Comparison of ENCODE assay signal across 1 cellular context in the genomic region with DNA sequence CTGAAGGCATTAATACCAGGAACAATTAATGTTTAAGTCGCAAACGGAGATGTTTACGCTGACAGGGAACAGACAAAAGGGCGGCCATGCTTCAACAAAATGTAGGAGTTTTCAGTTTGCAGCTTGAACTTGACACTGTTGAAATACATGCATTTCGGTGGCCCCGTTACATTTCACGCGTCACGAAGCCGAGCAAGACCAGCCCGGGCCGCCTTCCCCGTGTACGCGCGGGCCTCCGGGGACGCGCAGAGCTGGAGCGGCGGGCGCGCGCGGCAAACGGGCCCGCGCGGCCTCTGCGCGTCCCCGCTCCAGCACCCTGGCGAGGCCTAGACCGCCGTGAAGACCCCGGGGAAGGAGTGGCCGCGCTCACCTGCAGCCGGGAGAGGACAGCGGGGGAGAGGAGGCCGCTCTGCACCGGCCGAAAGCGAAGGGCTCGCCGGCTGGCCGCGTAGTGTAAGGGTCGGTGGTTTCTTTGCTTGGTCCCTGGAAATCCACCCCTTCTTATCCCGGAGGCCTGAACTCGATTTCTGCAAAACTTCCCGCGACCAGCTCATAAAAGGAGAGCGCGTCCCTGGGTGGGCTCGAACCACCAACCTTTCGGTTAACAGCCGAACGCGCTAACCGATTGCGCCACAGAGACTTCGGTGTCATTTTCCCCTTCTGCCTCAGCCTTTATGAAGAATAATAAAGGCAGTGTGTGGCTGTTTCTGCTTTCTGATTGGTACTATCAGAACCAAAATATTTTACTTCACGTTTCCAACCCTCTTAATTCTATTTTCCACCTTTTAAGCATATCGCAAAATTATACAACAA.
TF ChIP-seq lines count a peak whose summit lies in the region.

No MANE protein-coding gene starts in this region.

TF ChIP-seq in K562, 482 proteins besides CTCF, POLR2A, EP300 and RAD21 (continued from another document and continues in another):
- TF ChIP-seq, protein P1, sequence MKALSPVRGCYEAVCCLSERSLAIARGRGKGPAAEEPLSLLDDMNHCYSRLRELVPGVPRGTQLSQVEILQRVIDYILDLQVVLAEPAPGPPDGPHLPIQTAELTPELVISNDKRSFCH (CRISPR knock-in tag; IDR thresholded peaks at IDR 0.05), result no peak
- TF ChIP-seq, protein P1 (tag; IDR thresholded peaks at IDR 0.05), result peak; percentile 91
- TF ChIP-seq, protein P2, sequence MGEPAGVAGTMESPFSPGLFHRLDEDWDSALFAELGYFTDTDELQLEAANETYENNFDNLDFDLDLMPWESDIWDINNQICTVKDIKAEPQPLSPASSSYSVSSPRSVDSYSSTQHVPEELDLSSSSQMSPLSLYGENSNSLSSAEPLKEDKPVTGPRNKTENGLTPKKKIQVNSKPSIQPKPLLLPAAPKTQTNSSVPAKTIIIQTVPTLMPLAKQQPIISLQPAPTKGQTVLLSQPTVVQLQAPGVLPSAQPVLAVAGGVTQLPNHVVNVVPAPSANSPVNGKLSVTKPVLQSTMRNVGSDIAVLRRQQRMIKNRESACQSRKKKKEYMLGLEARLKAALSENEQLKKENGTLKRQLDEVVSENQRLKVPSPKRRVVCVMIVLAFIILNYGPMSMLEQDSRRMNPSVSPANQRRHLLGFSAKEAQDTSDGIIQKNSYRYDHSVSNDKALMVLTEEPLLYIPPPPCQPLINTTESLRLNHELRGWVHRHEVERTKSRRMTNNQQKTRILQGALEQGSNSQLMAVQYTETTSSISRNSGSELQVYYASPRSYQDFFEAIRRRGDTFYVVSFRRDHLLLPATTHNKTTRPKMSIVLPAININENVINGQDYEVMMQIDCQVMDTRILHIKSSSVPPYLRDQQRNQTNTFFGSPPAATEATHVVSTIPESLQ (CRISPR knock-in tag; IDR thresholded peaks at IDR 0.05), result peak; percentile 51; the same call in 1 of the 2 replicates
- peak; percentile 93 for TF ChIP-seq SMAD4 (CRISPR knock-in tag; conservative IDR thresholded peaks at IDR 0.05)
- peak; percentile 57; the same call in 1 of the 2 replicates for TF ChIP-seq RFX5 (IDR thresholded peaks at IDR 0.05; ENCODE audit: low read depth, low read length)
- peak; percentile 94 for TF ChIP-seq ZNF589 (CRISPR knock-in tag; IDR thresholded peaks at IDR 0.05; ENCODE audit: low read depth)
- TF ChIP-seq FOXJ2 (tag; IDR thresholded peaks at IDR 0.05), result peak; percentile 80
- no peak for TF ChIP-seq ETV6 (IDR thresholded peaks at IDR 0.05; ENCODE audit: borderline replicate concordance in 1 of 2, low read depth in 2 of 2, low read length in 1 of 2)
- TF ChIP-seq ETV6 (CRISPR knock-in tag; IDR thresholded peaks at IDR 0.05; ENCODE audit: borderline replicate concordance), result no peak
- TF ChIP-seq CREB1 (IDR thresholded peaks at IDR 0.05), result no peak; the same call in none of the 2 replicates
- peak; percentile 58; the same call in 1 of the 2 replicates for TF ChIP-seq CREB1 (CRISPR knock-in tag; IDR thresholded peaks at IDR 0.05)
- peak; percentile 81 for TF ChIP-seq ZBTB5 (IDR thresholded peaks at IDR 0.05)
- peak; percentile 80 for TF ChIP-seq FUS (optimal IDR thresholded peaks at IDR 0.05; ENCODE audit: low read depth, low read length)
- 0 out of 2 replicates have a peak, but pooled peaks have one; percentile 65 for TF ChIP-seq ZNF445 (CRISPR knock-in tag; IDR thresholded peaks at IDR 0.05; ENCODE audit: low read depth)
- TF ChIP-seq ZNF12 (CRISPR knock-in tag; IDR thresholded peaks at IDR 0.05), result no peak
- TF ChIP-seq ZNF444 (CRISPR knock-in tag; IDR thresholded peaks at IDR 0.05), result peak; percentile 76; the same call in 1 of the 2 replicates
- TF ChIP-seq, protein P3, sequence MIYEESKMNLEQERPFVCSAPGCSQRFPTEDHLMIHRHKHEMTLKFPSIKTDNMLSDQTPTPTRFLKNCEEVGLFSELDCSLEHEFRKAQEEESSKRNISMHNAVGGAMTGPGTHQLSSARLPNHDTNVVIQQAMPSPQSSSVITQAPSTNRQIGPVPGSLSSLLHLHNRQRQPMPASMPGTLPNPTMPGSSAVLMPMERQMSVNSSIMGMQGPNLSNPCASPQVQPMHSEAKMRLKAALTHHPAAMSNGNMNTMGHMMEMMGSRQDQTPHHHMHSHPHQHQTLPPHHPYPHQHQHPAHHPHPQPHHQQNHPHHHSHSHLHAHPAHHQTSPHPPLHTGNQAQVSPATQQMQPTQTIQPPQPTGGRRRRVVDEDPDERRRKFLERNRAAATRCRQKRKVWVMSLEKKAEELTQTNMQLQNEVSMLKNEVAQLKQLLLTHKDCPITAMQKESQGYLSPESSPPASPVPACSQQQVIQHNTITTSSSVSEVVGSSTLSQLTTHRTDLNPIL (CRISPR knock-in tag; IDR thresholded peaks at IDR 0.05), result 0 out of 2 replicates have a peak, but pooled peaks have one; percentile 75
- TF ChIP-seq, protein P4, sequence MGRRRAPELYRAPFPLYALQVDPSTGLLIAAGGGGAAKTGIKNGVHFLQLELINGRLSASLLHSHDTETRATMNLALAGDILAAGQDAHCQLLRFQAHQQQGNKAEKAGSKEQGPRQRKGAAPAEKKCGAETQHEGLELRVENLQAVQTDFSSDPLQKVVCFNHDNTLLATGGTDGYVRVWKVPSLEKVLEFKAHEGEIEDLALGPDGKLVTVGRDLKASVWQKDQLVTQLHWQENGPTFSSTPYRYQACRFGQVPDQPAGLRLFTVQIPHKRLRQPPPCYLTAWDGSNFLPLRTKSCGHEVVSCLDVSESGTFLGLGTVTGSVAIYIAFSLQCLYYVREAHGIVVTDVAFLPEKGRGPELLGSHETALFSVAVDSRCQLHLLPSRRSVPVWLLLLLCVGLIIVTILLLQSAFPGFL (CRISPR knock-in tag; IDR thresholded peaks at IDR 0.05), result peak; percentile 89; the same call in 1 of the 2 replicates
- TF ChIP-seq CUX1 (CRISPR knock-in tag; IDR thresholded peaks at IDR 0.05), result peak; percentile 67; the same call in 1 of the 2 replicates
- peak; percentile 92 for TF ChIP-seq SP1 (CRISPR knock-in tag; IDR thresholded peaks at IDR 0.05)
- peak; percentile 71; the same call in 1 of the 2 replicates for TF ChIP-seq HDAC6 (IDR thresholded peaks at IDR 0.05; ENCODE audit: low read depth, low read length)
- peak; percentile 13; the same call in 1 of the 2 replicates for TF ChIP-seq CBFA2T3 (IDR thresholded peaks at IDR 0.05)
- TF ChIP-seq CREBBP (IDR thresholded peaks at IDR 0.05; ENCODE audit: low read depth, low read length), result no peak
- TF ChIP-seq NEUROD1 (IDR thresholded peaks at IDR 0.05; ENCODE audit: borderline replicate concordance, low read depth, low read length, partially characterized antibody), result peak; percentile 56
- TF ChIP-seq, protein P5, sequence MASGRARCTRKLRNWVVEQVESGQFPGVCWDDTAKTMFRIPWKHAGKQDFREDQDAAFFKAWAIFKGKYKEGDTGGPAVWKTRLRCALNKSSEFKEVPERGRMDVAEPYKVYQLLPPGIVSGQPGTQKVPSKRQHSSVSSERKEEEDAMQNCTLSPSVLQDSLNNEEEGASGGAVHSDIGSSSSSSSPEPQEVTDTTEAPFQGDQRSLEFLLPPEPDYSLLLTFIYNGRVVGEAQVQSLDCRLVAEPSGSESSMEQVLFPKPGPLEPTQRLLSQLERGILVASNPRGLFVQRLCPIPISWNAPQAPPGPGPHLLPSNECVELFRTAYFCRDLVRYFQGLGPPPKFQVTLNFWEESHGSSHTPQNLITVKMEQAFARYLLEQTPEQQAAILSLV (tag; IDR thresholded peaks at IDR 0.05), result peak; percentile 61
- 0 out of 2 replicates have a peak, but pooled peaks have one; percentile 88 for TF ChIP-seq RREB1 (CRISPR knock-in tag; IDR thresholded peaks at IDR 0.05)
